In genomic region chr20:309841-310644, GRCh38 we compare ENCODE assay signal across 1 cellular context.
TF ChIP-seq lines count a peak whose summit lies in the region.

No MANE protein-coding gene starts in this region.

TF ChIP-seq in HepG2, 621 proteins besides CTCF, POLR2A, EP300 and RAD21 (continued from another document):
- TF ChIP-seq ZFYVE20 (CRISPR knock-in tag; IDR thresholded peaks at IDR 0.05; ENCODE audit: borderline replicate concordance, low read depth) (no peak), ZNF547 (CRISPR knock-in tag; IDR thresholded peaks at IDR 0.05) (peak; percentile 91; the same call in 1 of the 2 replicates)
